In the genomic region with DNA sequence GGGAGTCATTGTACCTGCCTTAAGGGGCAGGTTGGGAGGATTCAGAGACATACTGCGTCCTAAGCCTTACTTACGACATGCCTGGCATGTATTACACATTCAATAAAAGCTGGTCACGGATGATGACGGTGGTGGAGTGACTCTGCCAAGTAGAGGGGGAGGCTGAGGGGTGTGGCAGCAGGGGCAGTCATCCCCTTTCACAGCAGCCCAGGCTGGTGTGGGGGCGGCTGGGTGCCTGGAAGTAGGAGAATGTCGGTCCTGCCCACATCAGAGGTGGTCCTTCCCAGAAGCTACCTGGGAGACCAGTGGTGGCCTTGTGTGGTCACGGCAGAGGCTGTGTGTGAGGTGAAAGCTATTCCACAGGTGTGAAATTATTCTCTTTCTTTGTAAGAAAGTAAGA, we compare ENCODE assay signal across 29 cellular contexts. TPM values are rescaled to one million over a fixed set of nuclear protein-coding genes. Genes with fewer than 3 reads are reported as not detected.
DNase-seq lines count a peak whose midpoint lies in the region; ATAC-seq, FAIRE-seq and TF ChIP-seq lines count a peak whose summit lies in the region.
"Had no signal": no experiment of that assay in that cellular context is flagged by ENCODE, and none has a peak within 500 bp of the region (broad histone marks: within the 10 kb centered on the region; RNA-seq: fewer than 3 reads in every experiment).

No MANE protein-coding gene starts in this region.

- 85% methylated on average over 6 of the region's 7 CpGs for WGBS in K562 (ENCODE audit: insufficient coverage, low coverage, missing lambda C conversion rate)

- no peak for FAIRE-seq in K562 (lab: Jason Lieb, UNC)
- FAIRE-seq: A549, colon, TTC549 had no signal

- TF ChIP-seq CTCF in K562 (IDR thresholded peaks at IDR 0.05 in 2 of 3, conservative IDR thresholded peaks at IDR 0.05 in 1 of 3; ENCODE audit: insufficient read depth in 2 of 3, low read depth in 1 of 3, low read length in 3 of 3) (no peak), upper lobe of right lung (IDR thresholded peaks at IDR 0.05) (no peak)

- H2AFZ ChIP-seq in K562 (ENCODE audit: low read depth, low read length), result no peak overlapping the region

- H3K27ac ChIP-seq in K562 (ENCODE audit: extremely low read depth, low read depth, low read length), result no peak overlapping the region
- H3K27ac ChIP-seq in upper lobe of right lung, result no peak overlapping the region
- H3K27ac ChIP-seq: A549, cardiac muscle cell, KMS-11 had no signal

- peaks cover 31% of the 10 kb centered on the region; the same call in 1 of the 3 replicates for H3K36me3 ChIP-seq in K562 (ENCODE audit: control insufficient read depth, insufficient read depth, low read length)
- peaks cover 24% of the 10 kb centered on the region for H3K36me3 ChIP-seq in upper lobe of right lung
- H3K36me3 ChIP-seq: cardiac muscle cell had no signal

- H3K27me3 Mint-ChIP-seq in stimulated activated naive CD8-positive, alpha-beta T cell treated with anti-CD3 and anti-CD28 coated beads, Interleukin-15, amount 100 ng/mL, for 72 hours, result no peaks in the 10 kb centered on the region
- H3K27me3 Mint-ChIP-seq: activated naive CD4-positive, alpha-beta T cell treated with anti-CD3 and anti-CD28 coated beads, Interleukin-2, amount 50 U/mL, for 24 hours; CD4-positive, alpha-beta T cell; naive thymus-derived CD8-positive, alpha-beta T cell; stimulated activated naive CD8-positive, alpha-beta T cell treated with anti-CD3 and anti-CD28 coated beads, Interleukin-15, Interleukin-2, amounts not matched to agents 100 ng/mL and 50 ng/mL, for 24 hours had no signal

- H3K27ac Mint-ChIP-seq in stimulated activated naive CD8-positive, alpha-beta T cell treated with anti-CD3 and anti-CD28 coated beads, Interleukin-15, amount 100 ng/mL, for 72 hours, result peak overlapping the region in 1 of 2 donors; percentile 89
- H3K27ac Mint-ChIP-seq: activated naive CD4-positive, alpha-beta T cell treated with anti-CD3 and anti-CD28 coated beads, Interleukin-2, amount 50 U/mL, for 24 hours; activated T-helper 2 cell treated with anti-CD3 and anti-CD28 coated beads, Interferon-gamma antibody, Interleukin-2, Interleukin-4, amounts not matched to agents 10 μg/mL and 5 μg/mL and 100 μg/mL, durations not matched to agents 14 hours and 24 hours and 36 hours; CD4-positive, alpha-beta T cell; stimulated activated naive CD8-positive, alpha-beta T cell treated with anti-CD3 and anti-CD28 coated beads, Interleukin-15, Interleukin-2, amounts not matched to agents 100 ng/mL and 50 ng/mL, for 24 hours had no signal

- in situ Hi-C loops in K562 (cut with MboI), result no loop called here

- H3K9me3 ChIP-seq in K562 (replicated peaks; ENCODE audit: control insufficient read depth, insufficient read depth, low read depth, low read length) (no peaks in the 10 kb centered on the region), upper lobe of right lung (no peaks in the 10 kb centered on the region)
- H3K9me3 ChIP-seq: A549 had no signal

- no peaks in the 10 kb centered on the region for H3K27me3 ChIP-seq in K562 (ENCODE audit: control insufficient read depth in 2 of 2, insufficient read depth in 2 of 2, low read length in 2 of 2)
- H3K27me3 ChIP-seq in upper lobe of right lung, result no peaks in the 10 kb centered on the region
- H3K27me3 ChIP-seq: cardiac muscle cell had no signal

- H4K20me1 ChIP-seq in K562 (replicated peaks; ENCODE audit: control insufficient read depth, insufficient read depth, low read length), result peaks cover 6% of the 10 kb centered on the region; the same call in 1 of the 2 replicates

- H3K4me2 ChIP-seq in K562 (ENCODE audit: insufficient read depth, low read length), result no peak overlapping the region
- H3K4me2 ChIP-seq: A549, KMS-11 had no signal

- peak; percentile 19 for DNase-seq in stimulated activated naive CD8-positive, alpha-beta T cell treated with anti-CD3 and anti-CD28 coated beads, Interleukin-15, Interleukin-2, amounts not matched to agents 100 U/mL and 50 U/mL, for 24 hours
- no peak for DNase-seq in stimulated activated naive CD8-positive, alpha-beta T cell treated with anti-CD3 and anti-CD28 coated beads, Interleukin-15, amount 100 ng/mL, for 72 hours
- DNase-seq in K562 (ENCODE audit: extremely low read depth in 1 of 4, low spot score in 3 of 4) (no peak), islet precursor cell (peak; percentile 38), upper lobe of right lung (peak; percentile 43), left colon (no peak), posterior vena cava (ENCODE audit: low spot score) (no peak)
- no peak for DNase-seq in stimulated activated CD4-positive, alpha-beta T cell treated with anti-CD3 and anti-CD28 coated beads, Interleukin-4, amount 100 ng/mL, for 1 hour
- DNase-seq: activated CD4-positive, alpha-beta T cell treated with anti-CD3 and anti-CD28 coated beads, Interleukin-2, amount 50 U/mL, for 4 hours; activated CD8-positive, alpha-beta memory T cell treated with anti-CD3 and anti-CD28 coated beads, Interleukin-2, amount 50 U/mL, for 48 hours; AML-193; amniotic stem cell; CD4-positive, alpha-beta T cell; effector CD4-positive, alpha-beta T cell; head of caudate nucleus; naive thymus-derived CD8-positive, alpha-beta T cell; NCI-H1417; NCI-H2029; NCI-H510A treated with DMSO at 0.1 percent for 48 hours had no signal

- H3K4me3 ChIP-seq in K562, result no peak overlapping the region
- H3K4me3 ChIP-seq in upper lobe of right lung, result no peak overlapping the region
- H3K4me3 ChIP-seq: A549, cardiac muscle cell, lung had no signal

- CTCF ChIA-PET in K562 (lab: Yijun Ruan, JAX; ENCODE audit: low intra/inter-chr PET ratio), result no interaction called here

- no peak for TF ChIP-seq EP300 in K562 (IDR thresholded peaks at IDR 0.05; ENCODE audit: low read length)

- no peak overlapping the region for H3K4me3 Mint-ChIP-seq in stimulated activated naive CD8-positive, alpha-beta T cell treated with anti-CD3 and anti-CD28 coated beads, Interleukin-15, amount 100 ng/mL, for 72 hours
- H3K4me3 Mint-ChIP-seq: activated naive CD4-positive, alpha-beta T cell treated with anti-CD3 and anti-CD28 coated beads, Interleukin-2, amount 50 U/mL, for 24 hours; CD4-positive, alpha-beta T cell; stimulated activated naive CD8-positive, alpha-beta T cell treated with anti-CD3 and anti-CD28 coated beads, Interleukin-15, Interleukin-2, amounts not matched to agents 100 ng/mL and 50 ng/mL, for 24 hours had no signal

- peaks cover 35% of the 10 kb centered on the region for H3K79me2 ChIP-seq in K562 (ENCODE audit: control insufficient read depth, insufficient read depth, low read length)

- BruUV-seq in K562 (replicated peaks; lab: Mats Ljungman, UMichigan), result no TSS peak

- TF ChIP-seq POLR2A in K562 (conservative IDR thresholded peaks at IDR 0.05), result no peak

- intact Hi-C loops in K562 (cut with micrococcal nuclease) (no loop called here), upper lobe of right lung (cut with DNase I) (no loop called here), left colon (cut with DNase I, micrococcal nuclease) (no loop called here), posterior vena cava (cut with DNase I) (no loop called here)

- H3K9me1 ChIP-seq in K562 (ENCODE audit: control insufficient read depth, insufficient read depth, low read length), result no peaks in the 10 kb centered on the region

- H3K4me1 ChIP-seq in K562 (replicated peaks in 1 of 2; ENCODE audit: control insufficient read depth in 2 of 2, insufficient read depth in 2 of 2, low read length in 2 of 2) (peaks cover 6 to 7% of the 10 kb centered on the region in 2 experiments; a peak in 3 of 5 replicates), upper lobe of right lung (peaks cover 7% of the 10 kb centered on the region)
- H3K4me1 ChIP-seq: A549 had no signal

- H3K9me3 Mint-ChIP-seq in stimulated activated naive CD8-positive, alpha-beta T cell treated with anti-CD3 and anti-CD28 coated beads, Interleukin-15, amount 100 ng/mL, for 72 hours, result no peaks in the 10 kb centered on the region
- H3K9me3 Mint-ChIP-seq: activated naive CD4-positive, alpha-beta T cell treated with anti-CD3 and anti-CD28 coated beads, Interleukin-2, amount 50 U/mL, for 24 hours; activated T-helper 2 cell treated with anti-CD3 and anti-CD28 coated beads, Interferon-gamma antibody, Interleukin-2, Interleukin-4, amounts not matched to agents 10 μg/mL and 5 μg/mL and 100 μg/mL, durations not matched to agents 14 hours and 24 hours and 36 hours; CD4-positive, alpha-beta T cell; naive thymus-derived CD8-positive, alpha-beta T cell; stimulated activated naive CD8-positive, alpha-beta T cell treated with anti-CD3 and anti-CD28 coated beads, Interleukin-15, Interleukin-2, amounts not matched to agents 100 ng/mL and 50 ng/mL, for 24 hours had no signal

- TF ChIP-seq RAD21 in K562 (CRISPR knock-in tag; conservative IDR thresholded peaks at IDR 0.05 in 1 of 2, IDR thresholded peaks at IDR 0.05 in 1 of 2), result no peak

- H3K9ac ChIP-seq in K562 (ENCODE audit: insufficient read depth in 1 of 2, low read depth in 2 of 2, low read length in 2 of 2), result peak overlapping the region in 1 of 2 experiments; percentile 46; a peak in 1 of 4 replicates
- H3K9ac ChIP-seq: KMS-11 had no signal

- POLR2A ChIA-PET in K562 (lab: Yijun Ruan, JAX), result interaction anchor here (2.1 kb wide), 1 partner anchor 13 kb away, joined by 5 read pairs; no protein-coding TSS in a partner anchor

- ATAC-seq in stimulated activated naive CD8-positive, alpha-beta T cell treated with anti-CD3 and anti-CD28 coated beads, Interleukin-15, Interleukin-2, amounts not matched to agents 100 U/mL and 50 U/mL, for 24 hours, result no peak
- no peak for ATAC-seq in stimulated activated naive CD8-positive, alpha-beta T cell treated with anti-CD3 and anti-CD28 coated beads, Interleukin-15, amount 100 ng/mL, for 72 hours
- ATAC-seq in K562 (no peak), upper lobe of right lung (peak; percentile 55), left colon (no peak)
- ATAC-seq: A549; activated CD4-positive, CD25-positive, alpha-beta regulatory T cell treated with anti-CD3 and anti-CD28 coated beads, Interleukin-2, amount 50 U/mL, for 24 hours; naive thymus-derived CD8-positive, alpha-beta T cell had no signal

- peaks cover 53% of the 10 kb centered on the region for H3K4me1 Mint-ChIP-seq in stimulated activated naive CD8-positive, alpha-beta T cell treated with anti-CD3 and anti-CD28 coated beads, Interleukin-15, amount 100 ng/mL, for 72 hours

RNA-seq across cellular contexts. Expression of a gene that starts 8.9 kb away (rescaled TPM):
- total RNA-seq in K562 (2011; cell fraction: chromatin; rRNA removed; ENCODE audit: low replicate concordance), result 15.0 and 20.0 TPM in 2 replicates
- 10.5 and 11.4 TPM in 2 replicates for total RNA-seq in K562 (2011; cell fraction: nucleolus; rRNA removed)
- 16.6 and 22.8 TPM in 2 replicates for total RNA-seq in K562 (2011; cell fraction: nucleoplasm; rRNA removed)
- total RNA-seq in K562 (2014; rRNA removed) (7.8 and 8.4 TPM in 2 replicates), K562 (2014; rRNA removed; fragmentation: Illumina TruSeq; extraction: Trizol) (11.3 and 12.4 TPM in 2 replicates), K562 (2015; rRNA removed; fragmentation: Illumina TruSeq; extraction: Trizol) (10.6 and 11.2 TPM in 2 replicates), K562 (2021) (13.4 and 14.6 TPM in 2 replicates), upper lobe of right lung (15.1 TPM), left colon (1 to 10 TPM; 6.6 to 9.4 TPM), posterior vena cava (1 to 10 TPM; 7.3 to 9.6 TPM)
- polyA plus RNA-seq in K562 (2011; rRNA removed) (15.6 and 15.7 TPM in 2 replicates), K562 (2014; fragmentation: Illumina TruSeq; extraction: Trizol) (9.7 and 9.8 TPM in 2 replicates), K562 (2014; fragmentation: Nextera tagmentation; extraction: Ambion mirVana) (1 to 10 TPM; 2.7 to 6.3 TPM), K562 (2014; rRNA removed) (8.2 and 9.4 TPM in 2 replicates)
- 6.9 and 11.1 TPM in 2 replicates for polyA plus RNA-seq in K562 (2011; cell fraction: cytosol; rRNA removed)
- 10.0 and 12.7 TPM in 2 replicates for polyA plus RNA-seq in K562 (2011; cell fraction: nucleus; rRNA removed)
- 5.3 and 6.1 TPM in 2 replicates for polyA plus RNA-seq in K562 (2012)
- polyA minus RNA-seq in K562 (2011; rRNA and poly(A)+ RNA removed), result 30.8 and 33.6 TPM in 2 replicates
- 13.4 and 15.4 TPM in 2 replicates for polyA minus RNA-seq in K562 (2011; cell fraction: cytosol; rRNA and poly(A)+ RNA removed)
- 5.9 and 12.0 TPM in 2 replicates for polyA minus RNA-seq in K562 (2011; cell fraction: nucleus; rRNA and poly(A)+ RNA removed)

RNA-seq across cellular contexts. Expression of a gene that starts 45.2 kb away (rescaled TPM):
- 14.4 and 14.5 TPM in 2 replicates for total RNA-seq in K562 (2011; cell fraction: chromatin; rRNA removed; ENCODE audit: low replicate concordance)
- total RNA-seq in K562 (2011; cell fraction: nucleolus; rRNA removed), result 6.3 and 10.0 TPM in 2 replicates
- total RNA-seq in K562 (2011; cell fraction: nucleoplasm; rRNA removed), result 11.3 and 14.1 TPM in 2 replicates
- 1.5 and 1.6 TPM in 2 replicates for total RNA-seq in K562 (2014; rRNA removed)
- 1.2 and 1.9 TPM in 2 replicates for total RNA-seq in K562 (2014; rRNA removed; fragmentation: Illumina TruSeq; extraction: Trizol)
- 1.3 and 1.5 TPM in 2 replicates for total RNA-seq in K562 (2015; rRNA removed; fragmentation: Illumina TruSeq; extraction: Trizol)
- 1.9 and 2.6 TPM in 2 replicates for total RNA-seq in K562 (2021)
- 1.2 and 1.5 TPM in 2 replicates for polyA plus RNA-seq in K562 (2011; rRNA removed)
- polyA plus RNA-seq in K562 (2011; cell fraction: cytosol; rRNA removed), result 0.83 and 1.1 TPM in 2 replicates
- 4.3 and 6.0 TPM in 2 replicates for polyA plus RNA-seq in K562 (2011; cell fraction: nucleus; rRNA removed)
- 1.4 and 2.7 TPM in 2 replicates for polyA plus RNA-seq in K562 (2012)
- polyA plus RNA-seq in K562 (2014; fragmentation: Illumina TruSeq; extraction: Trizol), result 1.9 and 2.2 TPM in 2 replicates
- under 1 TPM; 0.04 to 0.20 TPM for polyA plus RNA-seq in K562 (2014; fragmentation: Nextera tagmentation; extraction: Ambion mirVana)
- polyA plus RNA-seq in K562 (2014; rRNA removed), result 1.5 and 6.3 TPM in 2 replicates
- 1.2 and 2.2 TPM in 2 replicates for polyA minus RNA-seq in K562 (2011; rRNA and poly(A)+ RNA removed)
- polyA minus RNA-seq in K562 (2011; cell fraction: cytosol; rRNA and poly(A)+ RNA removed), result 1.6 TPM in 1 of 2 replicates, not detected in the other
- 1.9 and 4.4 TPM in 2 replicates for polyA minus RNA-seq in K562 (2011; cell fraction: nucleus; rRNA and poly(A)+ RNA removed)
- total RNA-seq in upper lobe of right lung, result 15.9 TPM
- 10 to 100 TPM; 32.7 to 46.5 TPM for total RNA-seq in left colon
- total RNA-seq in posterior vena cava, result 1 to 10 TPM; 6.4 to 7.8 TPM

Comparison
In these comparisons a context has a peak if more than half of its experiments do, and no peak if none do; other contexts are left out.
1. DNase-seq: peak in stimulated activated naive CD8-positive, alpha-beta T cell treated with anti-CD3 and anti-CD28 coated beads, Interleukin-15, Interleukin-2, amounts not matched to agents 100 U/mL and 50 U/mL, for 24 hours (single experiment), islet precursor cell (single experiment) and upper lobe of right lung (single experiment); none in stimulated activated naive CD8-positive, alpha-beta T cell treated with anti-CD3 and anti-CD28 coated beads, Interleukin-15, amount 100 ng/mL, for 72 hours (0 of 2), K562 (0 of 4), left colon (0 of 2), posterior vena cava (single experiment) and stimulated activated CD4-positive, alpha-beta T cell treated with anti-CD3 and anti-CD28 coated beads, Interleukin-4, amount 100 ng/mL, for 1 hour (single experiment).